Comparison of ENCODE assay signal across 13 cellular contexts in the genomic region with DNA sequence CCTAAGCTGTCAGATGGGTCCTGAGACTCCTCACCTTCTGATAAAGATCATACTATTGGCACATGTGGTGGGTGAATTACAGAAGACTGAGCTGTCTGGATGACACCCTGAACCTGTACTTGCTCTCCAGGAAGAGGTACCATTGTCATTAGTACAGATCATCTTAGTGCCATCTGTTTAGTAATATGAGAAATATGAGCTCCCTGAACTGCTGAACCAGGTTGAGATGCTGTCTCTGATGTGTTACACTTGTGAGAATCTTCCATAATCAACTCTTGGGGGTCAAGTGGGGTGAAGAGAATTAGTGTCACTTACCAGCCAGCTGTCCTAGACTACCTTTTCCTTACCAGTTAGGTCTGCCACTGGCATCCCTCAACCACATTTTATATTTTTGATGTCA.
A peak's percentile ranks its signal among the peaks of the same experiment; 100 is the strongest.
DNase-seq lines count a peak whose midpoint lies in the region; ATAC-seq lines count a peak whose summit lies in the region.
"Had no signal": no experiment of that assay in that cellular context is flagged by ENCODE, and none has a peak within 500 bp of the region (broad histone marks: within the 10 kb centered on the region; RNA-seq: fewer than 3 reads in every experiment).

No MANE protein-coding gene starts in this region.

- no peak for ATAC-seq in HG03135 (IDR thresholded peaks at IDR 0.05; ENCODE audit: unreplicated experiment)
- ATAC-seq: GM23338 had no signal

- DNase-seq in NCI-H748 (lab: John Stamatoyannopoulos, UW; ENCODE audit: unreplicated experiment) (peak; percentile 10), NCI-H748 treated with DMSO at 0.1 percent for 48 hours (lab: John Stamatoyannopoulos, UW) (no peak), NCI-H69 (lab: John Stamatoyannopoulos, UW) (peak; percentile 83), SK-N-DZ (ENCODE audit: low spot score) (peak; percentile 98), activated gamma-delta T cell (lab: John Stamatoyannopoulos, UW) (no peak)
- DNase-seq in effector CD4-positive, alpha-beta T cell, result no peak
- DNase-seq: 8988T; CD4-positive, alpha-beta memory T cell; DMS79 treated with DMSO at 0.1 percent for 48 hours; GF-D8; HCEC 1CT had no signal

Comparison
In these comparisons a context has a peak if more than half of its experiments do, and no peak if none do; other contexts are left out.
1. DNase-seq: peak in NCI-H748 (single experiment), NCI-H69 (single experiment) and SK-N-DZ (single experiment); none in NCI-H748 treated with DMSO at 0.1 percent for 48 hours (single experiment), activated gamma-delta T cell (single experiment) and effector CD4-positive, alpha-beta T cell (single experiment).